22 cellular contexts compared by ENCODE assay signal in genomic region chr1:245052258-245052657, GRCh38.
DNase-seq lines count a peak whose midpoint lies in the region; ATAC-seq and TF ChIP-seq lines count a peak whose summit lies in the region.
"Had no signal": no experiment of that assay in that cellular context is flagged by ENCODE, and none has a peak within 500 bp of the region (broad histone marks: within the 10 kb centered on the region; RNA-seq: fewer than 3 reads in every experiment).

No MANE protein-coding gene starts in this region.

- no peaks in the 10 kb centered on the region for H3K9me3 Mint-ChIP-seq in activated T-helper 17 cell treated with anti-CD3 and anti-CD28 coated beads, Interleukin-2, amount 50 U/mL, for 72 hours
- no peaks in the 10 kb centered on the region for H3K9me3 Mint-ChIP-seq in endothelial cell (ENCODE audit: unreplicated experiment)
- H3K9me3 Mint-ChIP-seq: CD4-positive, alpha-beta memory T cell; neural progenitor cell had no signal

- H3K4me2 ChIP-seq in BLaER1 treated with 17β-estradiol and CSF1 and Interleukin-3, amounts not matched to agents 10 nM and 100 nM: peak overlapping the region in 6 of 11 experiments; percentile 4 to 51 (median 36); a peak in 7 of 22 replicates

- POLR2A ChIA-PET in HEK293 (lab: Yijun Ruan, JAX): no interaction called here

- peaks cover 0 to 62% (median 26%) of the 10 kb centered on the region in 10 experiments; a peak in 16 of 20 replicates for H3K4me1 ChIP-seq in BLaER1 treated with 17β-estradiol and CSF1 and Interleukin-3, amounts not matched to agents 10 nM and 100 nM
- H3K4me1 ChIP-seq in HEK293 (ENCODE audit: control insufficient read depth, insufficient read depth, low read length) (no peaks in the 10 kb centered on the region), lower lobe of right lung (peaks cover 15% of the 10 kb centered on the region)
- H3K4me1 ChIP-seq: SJCRH30 had no signal

- no peaks in the 10 kb centered on the region for H3K36me3 Mint-ChIP-seq in activated T-helper 17 cell treated with anti-CD3 and anti-CD28 coated beads, Interleukin-2, amount 50 U/mL, for 72 hours (ENCODE audit: low read depth)
- H3K36me3 Mint-ChIP-seq in endothelial cell (ENCODE audit: low read depth, unreplicated experiment): peaks cover 19% of the 10 kb centered on the region

- CTCF ChIA-PET in HEK293 (lab: Yijun Ruan, JAX): interaction anchor here (0.6 to 2.8 kb wide), 4 partner anchors 10 to 251 kb away, joined by 3 to 32 read pairs (median 4); no protein-coding TSS in a partner anchor

- ATAC-seq in activated T-helper 17 cell treated with anti-CD3 and anti-CD28 coated beads, Interleukin-2, amount 50 U/mL, for 72 hours (replicated peaks): no peak
- ATAC-seq in lower lobe of right lung (no peak), GM21526 (IDR thresholded peaks at IDR 0.05; ENCODE audit: low FRiP score, unreplicated experiment) (no peak)
- ATAC-seq: activated CD8-positive, alpha-beta T cell treated with anti-CD3 and anti-CD28 coated beads, Interleukin-2, amount 10 ng/mL, durations not matched to agents 7 days and 5 days had no signal

- peaks cover 0 to 27% (median 0%) of the 10 kb centered on the region in 11 experiments; a peak in 6 of 22 replicates for H3K36me3 ChIP-seq in BLaER1 treated with 17β-estradiol and CSF1 and Interleukin-3, amounts not matched to agents 10 nM and 100 nM
- H3K36me3 ChIP-seq in HEK293 (ENCODE audit: control insufficient read depth in 2 of 2, insufficient read depth in 1 of 2, low read length in 2 of 2) (no peaks in the 10 kb centered on the region), lower lobe of right lung (no peaks in the 10 kb centered on the region)
- H3K36me3 ChIP-seq: cardiac muscle cell, neural progenitor cell, SJCRH30 had no signal

- peaks cover 9% of the 10 kb centered on the region for H3K4me1 Mint-ChIP-seq in activated T-helper 17 cell treated with anti-CD3 and anti-CD28 coated beads, Interleukin-2, amount 50 U/mL, for 72 hours
- peaks cover 23% of the 10 kb centered on the region for H3K4me1 Mint-ChIP-seq in endothelial cell (ENCODE audit: unreplicated experiment)

- no peak overlapping the region for H3K4me3 Mint-ChIP-seq in activated T-helper 17 cell treated with anti-CD3 and anti-CD28 coated beads, Interleukin-2, amount 50 U/mL, for 72 hours
- H3K4me3 Mint-ChIP-seq in endothelial cell (ENCODE audit: unreplicated experiment): no peak overlapping the region
- H3K4me3 Mint-ChIP-seq: neural progenitor cell had no signal

- no peak for TF ChIP-seq CTCF in HEK293 (tag by site-specific recombination; IDR thresholded peaks at IDR 0.05)
- TF ChIP-seq CTCF in lower lobe of right lung (IDR thresholded peaks at IDR 0.05): no peak
- TF ChIP-seq CTCF in endothelial cell (IDR thresholded peaks at IDR 0.05; ENCODE audit: unreplicated experiment): no peak

- DNase-seq in lower lobe of right lung: no peak
- DNase-seq in NCI-H69 (lab: John Stamatoyannopoulos, UW): no peak
- no peak for DNase-seq in endothelial cell (ENCODE audit: low spot score)
- DNase-seq: activated CD8-positive, alpha-beta T cell treated with anti-CD3 and anti-CD28 coated beads, Interleukin-2, amount 10 ng/mL, durations not matched to agents 7 days and 5 days; activated naive CD4-positive, alpha-beta T cell treated with Interleukin-2 at 50 U/mL for 16 hours; anterior cingulate cortex; CD4-positive, alpha-beta memory T cell; DMS153; dorsolateral prefrontal cortex; KG1; NCI-H1092; NCI-H2029; NCI-H345; SJCRH30 had no signal

- H3K27ac Mint-ChIP-seq in activated T-helper 17 cell treated with anti-CD3 and anti-CD28 coated beads, Interleukin-2, amount 50 U/mL, for 72 hours: peak overlapping the region; percentile 6
- no peak overlapping the region for H3K27ac Mint-ChIP-seq in endothelial cell (ENCODE audit: unreplicated experiment)
- H3K27ac Mint-ChIP-seq: activated CD8-positive, alpha-beta T cell treated with anti-CD3 and anti-CD28 coated beads, Interleukin-2, amount 10 ng/mL, durations not matched to agents 7 days and 5 days; progenitor cell of endocrine pancreas had no signal

- H3K4me3 ChIP-seq in BLaER1 treated with 17β-estradiol and CSF1 and Interleukin-3, amounts not matched to agents 10 nM and 100 nM: no peak overlapping the region
- no peak overlapping the region for H3K4me3 ChIP-seq in HEK293 (ENCODE audit: low read depth, low read length)
- peak overlapping the region; percentile 18 for H3K4me3 ChIP-seq in lower lobe of right lung
- H3K4me3 ChIP-seq: neural progenitor cell, SJCRH30 had no signal

- H3K9me3 ChIP-seq in BLaER1 treated with 17β-estradiol and CSF1 and Interleukin-3, amounts not matched to agents 10 nM and 100 nM (replicated peaks in 1 of 11): 0 out of 22 replicates have a peak, but pooled peaks cover 0 to 9% (median 0%) of the 10 kb centered on the region in 11 experiments
- H3K9me3 ChIP-seq in HEK293 (ENCODE audit: control insufficient read depth, insufficient read depth, low read depth, low read length) (no peaks in the 10 kb centered on the region), lower lobe of right lung (no peaks in the 10 kb centered on the region)
- H3K9me3 ChIP-seq: SJCRH30 had no signal

- H3K9ac ChIP-seq in BLaER1 treated with 17β-estradiol and CSF1 and Interleukin-3, amounts not matched to agents 10 nM and 100 nM: no peak overlapping the region
- H3K9ac ChIP-seq: neural progenitor cell had no signal

- H3K27me3 Mint-ChIP-seq in activated T-helper 17 cell treated with anti-CD3 and anti-CD28 coated beads, Interleukin-2, amount 50 U/mL, for 72 hours: peaks cover 10% of the 10 kb centered on the region
- peaks cover 4% of the 10 kb centered on the region for H3K27me3 Mint-ChIP-seq in endothelial cell (ENCODE audit: unreplicated experiment)

- no peaks in the 10 kb centered on the region for H3K27me3 ChIP-seq in BLaER1 treated with 17β-estradiol and CSF1 and Interleukin-3, amounts not matched to agents 10 nM and 100 nM
- H3K27me3 ChIP-seq in lower lobe of right lung (ENCODE audit: low read depth): no peaks in the 10 kb centered on the region
- H3K27me3 ChIP-seq: cardiac muscle cell, dorsolateral prefrontal cortex, neural progenitor cell, SJCRH30 had no signal

- no peaks in the 10 kb centered on the region; a peak in 1 of 22 replicates for H4K20me1 ChIP-seq in BLaER1 treated with 17β-estradiol and CSF1 and Interleukin-3, amounts not matched to agents 10 nM and 100 nM

- intact Hi-C loops in lower lobe of right lung (cut with DNase I): no loop called here

- no peak overlapping the region; a peak in 1 of 22 replicates for H3K27ac ChIP-seq in BLaER1 treated with 17β-estradiol and CSF1 and Interleukin-3, amounts not matched to agents 10 nM and 100 nM
- H3K27ac ChIP-seq in HEK293 (ENCODE audit: extremely low read depth, low read depth, low read length) (no peak overlapping the region), lower lobe of right lung (no peak overlapping the region)
- H3K27ac ChIP-seq: cardiac muscle cell, dorsolateral prefrontal cortex, epithelial cell of prostate, neural progenitor cell, SJCRH30 had no signal

TF ChIP-seq in HEK293, 187 proteins besides CTCF, POLR2A, EP300 and RAD21:
- TF ChIP-seq RBAK (tag by site-specific recombination; IDR thresholded peaks at IDR 0.05): 0 out of 2 replicates have a peak, but pooled peaks have one; percentile 42
- no peak for TF ChIP-seq ZFP69B (tag by site-specific recombination; IDR thresholded peaks at IDR 0.05)
TF ChIP-seq in HEK293: peak in this region for 1.
